33 cellular contexts compared by ENCODE assay signal in genomic region chr6:7960141-7960540, GRCh38.
"Had no signal": no experiment of that assay in that cellular context is flagged by ENCODE, and none has a peak within 500 bp of the region (broad histone marks: within the 10 kb centered on the region; RNA-seq: fewer than 3 reads in every experiment).

No MANE protein-coding gene starts in this region.

- H3K9me3 Mint-ChIP-seq: activated CD4-positive, alpha-beta memory T cell treated with anti-CD3 and anti-CD28 coated beads, Interleukin-2, amount 10 ng/mL, durations not matched to agents 7 days and 5 days; activated CD4-positive, alpha-beta T cell treated with anti-CD3 and anti-CD28 coated beads, Interleukin-2, amount 10 ng/mL, durations not matched to agents 7 days and 5 days had no signal

- H3K4me1 Mint-ChIP-seq: activated naive CD4-positive, alpha-beta T cell treated with anti-CD3 and anti-CD28 coated beads, Interleukin-2, amount 10 ng/mL, durations not matched to agents 7 days and 5 days; activated naive CD8-positive, alpha-beta T cell treated with anti-CD3 and anti-CD28 coated beads, Interleukin-2, amount 10 ng/mL, durations not matched to agents 7 days and 5 days; brain; T-helper 17 cell had no signal

- H3K27me3 ChIP-seq: ascending aorta, breast epithelium, cardiac muscle cell, colonic mucosa, dorsolateral prefrontal cortex, foreskin keratinocyte, gastrocnemius medialis, heart left ventricle had no signal

- H3K4me3 Mint-ChIP-seq: activated B cell treated with CpG ODN at 0.5 μM for 24 hours; activated CD4-positive, alpha-beta memory T cell treated with anti-CD3 and anti-CD28 coated beads, Interleukin-2, amount 10 ng/mL, durations not matched to agents 7 days and 5 days; activated CD4-positive, alpha-beta T cell treated with anti-CD3 and anti-CD28 coated beads, Interleukin-2, amount 10 ng/mL, durations not matched to agents 7 days and 5 days; activated naive CD4-positive, alpha-beta T cell treated with anti-CD3 and anti-CD28 coated beads, Interleukin-2, amount 10 ng/mL, durations not matched to agents 7 days and 5 days; activated naive CD8-positive, alpha-beta T cell treated with anti-CD3 and anti-CD28 coated beads, Interleukin-2, amount 10 ng/mL, durations not matched to agents 7 days and 5 days; activated T-cell treated with anti-CD3 and anti-CD28 coated beads, Interleukin-2, amount 50 U/mL, for 24 hours; activated T-cell treated with anti-CD3 and anti-CD28 coated beads, Interleukin-2, amount 50 U/mL, for 72 hours; brain; effector memory CD8-positive, alpha-beta T cell; T-helper 17 cell; T-helper 2 cell treated with Interferon-gamma antibody and Interleukin-4, amounts not matched to agents 5 μg/mL and 100 μg/mL, for 36 hours had no signal

- DNase-seq: activated B cell treated with CpG ODN at 0.5 μM for 24 hours; activated CD4-positive, alpha-beta memory T cell treated with anti-CD3 and anti-CD28 coated beads, Interleukin-2, amount 10 ng/mL, durations not matched to agents 7 days and 5 days; activated CD4-positive, alpha-beta T cell treated with anti-CD3 and anti-CD28 coated beads, Interleukin-2, amount 10 ng/mL, durations not matched to agents 7 days and 5 days; activated CD4-positive, alpha-beta T cell treated with anti-CD3 and anti-CD28 coated beads, Interleukin-2, amount 50 U/mL, for 4 hours; activated CD8-positive, alpha-beta memory T cell treated with anti-CD3 and anti-CD28 coated beads, Interleukin-2, amount 50 U/mL, for 48 hours; activated gamma-delta T cell; activated naive CD4-positive, alpha-beta T cell; activated naive CD4-positive, alpha-beta T cell treated with anti-CD3 and anti-CD28 coated beads, Interleukin-2, amount 10 ng/mL, durations not matched to agents 7 days and 5 days; activated naive CD8-positive, alpha-beta T cell treated with anti-CD3 and anti-CD28 coated beads, Interleukin-2, amount 10 ng/mL, durations not matched to agents 7 days and 5 days; activated T-cell treated with anti-CD3 and anti-CD28 coated beads for 4 hours; activated T-cell treated with anti-CD3 and anti-CD28 coated beads, Interleukin-2, amount 50 U/mL, for 24 hours; activated T-cell treated with anti-CD3 and anti-CD28 coated beads, Interleukin-2, amount 50 U/mL, for 72 hours; central memory CD4-positive, alpha-beta T cell; cerebellar nuclear complex; colonic mucosa; dorsolateral prefrontal cortex; effector memory CD8-positive, alpha-beta T cell; foreskin keratinocyte; gastrocnemius medialis; glutamatergic neuron; heart left ventricle; T-helper 1 cell; T-helper 17 cell; T1000; WERI-Rb-1 had no signal

- H3K36me3 Mint-ChIP-seq: activated naive CD4-positive, alpha-beta T cell treated with anti-CD3 and anti-CD28 coated beads, Interleukin-2, amount 10 ng/mL, durations not matched to agents 7 days and 5 days; activated naive CD8-positive, alpha-beta T cell treated with anti-CD3 and anti-CD28 coated beads, Interleukin-2, amount 10 ng/mL, durations not matched to agents 7 days and 5 days; brain had no signal

- ATAC-seq: activated CD4-positive, CD25-positive, alpha-beta regulatory T cell treated with anti-CD3 and anti-CD28 coated beads, Interleukin-2, amount 50 U/mL, for 24 hours; activated naive CD4-positive, alpha-beta T cell treated with anti-CD3 and anti-CD28 coated beads, Interleukin-2, amount 50 U/mL, for 72 hours; activated T-cell treated with anti-CD3 and anti-CD28 coated beads, Interleukin-2, amount 50 U/mL, for 72 hours; effector memory CD8-positive, alpha-beta T cell; esophagus mucosa; foreskin keratinocyte; gastrocnemius medialis; heart left ventricle; T-helper 17 cell had no signal

- H3K27ac ChIP-seq: ascending aorta, breast epithelium, cardiac muscle cell, colonic mucosa, dorsolateral prefrontal cortex, foreskin keratinocyte, gastrocnemius medialis, heart left ventricle, WERI-Rb-1 had no signal

- H3K36me3 ChIP-seq: ascending aorta, breast epithelium, cardiac muscle cell, colonic mucosa, gastrocnemius medialis, heart left ventricle, WERI-Rb-1 had no signal

- H3K27me3 Mint-ChIP-seq: activated B cell treated with CpG ODN at 0.5 μM for 24 hours; activated naive CD4-positive, alpha-beta T cell treated with anti-CD3 and anti-CD28 coated beads, Interleukin-2, amount 10 ng/mL, durations not matched to agents 7 days and 5 days; activated naive CD8-positive, alpha-beta T cell treated with anti-CD3 and anti-CD28 coated beads, Interleukin-2, amount 10 ng/mL, durations not matched to agents 7 days and 5 days; brain had no signal

- H3K4me1 ChIP-seq: ascending aorta, breast epithelium, colonic mucosa, foreskin keratinocyte, gastrocnemius medialis, heart left ventricle had no signal

- H3K27ac Mint-ChIP-seq: activated CD4-positive, alpha-beta memory T cell treated with anti-CD3 and anti-CD28 coated beads, Interleukin-2, amount 10 ng/mL, durations not matched to agents 7 days and 5 days; activated CD4-positive, alpha-beta T cell treated with anti-CD3 and anti-CD28 coated beads, Interleukin-2, amount 10 ng/mL, durations not matched to agents 7 days and 5 days; activated naive CD4-positive, alpha-beta T cell treated with anti-CD3 and anti-CD28 coated beads, Interleukin-2, amount 10 ng/mL, durations not matched to agents 7 days and 5 days; activated naive CD4-positive, alpha-beta T cell treated with anti-CD3 and anti-CD28 coated beads, Interleukin-2, amount 50 U/mL, for 72 hours; activated naive CD8-positive, alpha-beta T cell treated with anti-CD3 and anti-CD28 coated beads, Interleukin-2, amount 10 ng/mL, durations not matched to agents 7 days and 5 days; activated T-cell treated with anti-CD3 and anti-CD28 coated beads, Interleukin-2, amount 50 U/mL, for 24 hours; activated T-cell treated with anti-CD3 and anti-CD28 coated beads, Interleukin-2, amount 50 U/mL, for 72 hours; brain; effector memory CD8-positive, alpha-beta T cell; T-helper 17 cell; T-helper 2 cell treated with Interferon-gamma antibody and Interleukin-4, amounts not matched to agents 5 μg/mL and 100 μg/mL, for 36 hours had no signal

- H3K9me3 ChIP-seq: ascending aorta, breast epithelium, colonic mucosa, gastrocnemius medialis had no signal

- H3K4me3 ChIP-seq: ascending aorta, breast epithelium, cardiac muscle cell, colonic mucosa, dorsolateral prefrontal cortex, gastrocnemius medialis, heart left ventricle had no signal
